Comparison of ENCODE assay signal across 17 cellular contexts in genomic region chr11:10285148-10285802, GRCh38. TPM values are rescaled to one million over a fixed set of nuclear protein-coding genes. Genes with fewer than 3 reads are reported as not detected.
A peak's percentile ranks its signal among the peaks of the same experiment; 100 is the strongest.
DNase-seq lines count a peak whose midpoint lies in the region; ATAC-seq and TF ChIP-seq lines count a peak whose summit lies in the region.
"Had no signal": no experiment of that assay in that cellular context is flagged by ENCODE, and none has a peak within 500 bp of the region (broad histone marks: within the 10 kb centered on the region; RNA-seq: fewer than 3 reads in every experiment).

No MANE protein-coding gene starts in this region.

- H3K4me2 ChIP-seq in Karpas-422 (ENCODE audit: low read depth, low read length, poor library complexity, severe bottlenecking) = no peak overlapping the region

- H3K9me2 ChIP-seq in Karpas-422 (replicated peaks; ENCODE audit: insufficient read depth, low read length) = no peaks in the 10 kb centered on the region

- TF ChIP-seq CTCF in mucosa of descending colon (IDR thresholded peaks at IDR 0.05) = no peak
- TF ChIP-seq CTCF in suprapubic skin (IDR thresholded peaks at IDR 0.05) = no peak

- peaks cover 27% of the 10 kb centered on the region; the same call in 1 of the 2 replicates for H4K20me1 ChIP-seq in Karpas-422 (ENCODE audit: insufficient read depth, low read depth, low read length)

- no peak overlapping the region for H3K9ac ChIP-seq in Karpas-422 (ENCODE audit: low read length)

- H3K4me1 ChIP-seq in Karpas-422 (ENCODE audit: low read length) = no peaks in the 10 kb centered on the region
- H3K4me1 ChIP-seq in mucosa of descending colon (ENCODE audit: low read depth) = peaks cover 6% of the 10 kb centered on the region
- H3K4me1 ChIP-seq in suprapubic skin = peaks cover 12% of the 10 kb centered on the region

- H3K27ac ChIP-seq in Karpas-422 (ENCODE audit: low read length) (no peak overlapping the region), suprapubic skin (no peak overlapping the region)
- H3K27ac ChIP-seq: esophagus squamous epithelium had no signal

- H3K27me3 ChIP-seq in Karpas-422 (ENCODE audit: low read length) = no peaks in the 10 kb centered on the region
- no peaks in the 10 kb centered on the region for H3K27me3 ChIP-seq in suprapubic skin
- H3K27me3 ChIP-seq: esophagus squamous epithelium had no signal

- ATAC-seq in mucosa of descending colon = peak; percentile 59
- no peak for ATAC-seq in HG02885 (IDR thresholded peaks at IDR 0.05; ENCODE audit: poor library complexity, unreplicated experiment)
- ATAC-seq: activated CD4-positive, alpha-beta T cell treated with anti-CD3 and anti-CD28 coated beads for 36 hours; activated T-helper 17 cell treated with anti-CD3 and anti-CD28 coated beads, Interleukin-2, amount 50 U/mL, for 72 hours; effector memory CD8-positive, alpha-beta T cell; K562 had no signal

- no peaks in the 10 kb centered on the region for H3K9me3 ChIP-seq in Karpas-422 (ENCODE audit: low read length)
- no peaks in the 10 kb centered on the region for H3K9me3 ChIP-seq in mucosa of descending colon
- no peaks in the 10 kb centered on the region for H3K9me3 ChIP-seq in suprapubic skin
- H3K9me3 ChIP-seq: esophagus squamous epithelium had no signal

- DNase-seq in CD1c-positive myeloid dendritic cell (ENCODE audit: extremely low spot score) (peak; percentile 80), Karpas-422 (peak; percentile 20), fibroblast of peridontal ligament (ENCODE audit: extremely low read depth) (peak; percentile 17), mucosa of descending colon (no peak), suprapubic skin (ENCODE audit: low spot score in 2 of 2) (no peak)
- DNase-seq in activated CD8-positive, alpha-beta memory T cell treated with anti-CD3 and anti-CD28 coated beads for 24 hours = no peak
- DNase-seq: activated CD4-positive, alpha-beta T cell treated with anti-CD3 and anti-CD28 coated beads for 36 hours; effector memory CD8-positive, alpha-beta T cell; EL; esophagus squamous epithelium; NCI-H1092; NCI-H510A; occipital lobe; SW 1271 had no signal

- H3K4me3 ChIP-seq in Karpas-422 (ENCODE audit: low read length) = no peak overlapping the region
- H3K4me3 ChIP-seq in mucosa of descending colon = no peak overlapping the region
- H3K4me3 ChIP-seq in suprapubic skin = no peak overlapping the region
- H3K4me3 ChIP-seq: esophagus squamous epithelium, K562 had no signal

- no peak for TF ChIP-seq POLR2A in suprapubic skin (IDR thresholded peaks at IDR 0.05)

- no peak overlapping the region for H2AFZ ChIP-seq in Karpas-422 (ENCODE audit: low read length)

- WGBS in suprapubic skin = 90% methylated on average over 4 of the region's 4 CpGs

- H3K79me2 ChIP-seq in Karpas-422 (ENCODE audit: low read length) = no peaks in the 10 kb centered on the region

- TF ChIP-seq EP300 in suprapubic skin (IDR thresholded peaks at IDR 0.05) = no peak

- H3K36me3 ChIP-seq in Karpas-422 (ENCODE audit: insufficient read depth, low read length) (no peaks in the 10 kb centered on the region), mucosa of descending colon (ENCODE audit: low read depth) (no peaks in the 10 kb centered on the region), suprapubic skin (no peaks in the 10 kb centered on the region)

- intact Hi-C loops in mucosa of descending colon (cut with DNase I, micrococcal nuclease) = no loop called here

RNA-seq across cellular contexts. Expression of gene SBF2, which starts 8.7 kb away (rescaled TPM):
- 7.6 and 13.8 TPM in 2 replicates for total RNA-seq in Karpas-422 (2014; rRNA removed; shearing (Covaris generic); ENCODE audit: low replicate concordance)
- total RNA-seq in mucosa of descending colon = 10 to 100 TPM; 35.2 to 60.3 (median 48.2) TPM
- 100 to 1,000 TPM in 1 of 4 donors, 10 to 100 TPM in 3; 42.3 to 106 (median 45.3) TPM for total RNA-seq in suprapubic skin

RNA-seq across cellular contexts. Expression of gene ADM, which starts 19.6 kb away (rescaled TPM):
- total RNA-seq in Karpas-422 (2014; rRNA removed; shearing (Covaris generic); ENCODE audit: low replicate concordance) = 0.43 TPM in 1 of 2 replicates, not detected in the other
- 100 to 1,000 TPM in 1 of 3 donors, 10 to 100 TPM in 2; 49.5 to 124 (median 72.9) TPM for total RNA-seq in mucosa of descending colon
- 100 to 1,000 TPM in 1 of 4 donors, 10 to 100 TPM in 3; 48.7 to 140 (median 69.0) TPM for total RNA-seq in suprapubic skin

Comparison
In these comparisons a context has a peak if more than half of its experiments do, and no peak if none do; other contexts are left out.
1. DNase-seq: peak in CD1c-positive myeloid dendritic cell (single experiment), Karpas-422 (single experiment) and fibroblast of peridontal ligament (single experiment); none in mucosa of descending colon (0 of 3), activated CD8-positive, alpha-beta memory T cell treated with anti-CD3 and anti-CD28 coated beads for 24 hours (single experiment) and suprapubic skin (0 of 2).
2. RNA of gene ADM, which starts 19.6 kb away (total RNA-seq): 48.7 to 140 TPM in suprapubic skin and 49.5 to 124 TPM in mucosa of descending colon; 0.43 TPM in Karpas-422; every median in the first group is over 10 times any median in the second.